In genomic region chr6:26194774-26195375, GRCh38 we compare ENCODE assay signal across 8 cellular contexts.
DNase-seq lines count a peak whose midpoint lies in the region; ATAC-seq and TF ChIP-seq lines count a peak whose summit lies in the region.

No MANE protein-coding gene starts in this region.

- H3K4me2 ChIP-seq in PC-9 = peak overlapping the region; percentile 94
- peak overlapping the region; percentile 76 for H3K4me2 ChIP-seq in trophoblast cell (ENCODE audit: low read length)

- no peaks in the 10 kb centered on the region for H3K9me2 ChIP-seq in PC-9 (ENCODE audit: insufficient read depth)

- no peak overlapping the region for H2BK12ac ChIP-seq in trophoblast cell (ENCODE audit: low read length)

- peaks cover 28% of the 10 kb centered on the region for H3F3A ChIP-seq in PC-9 (ENCODE audit: insufficient read depth, low read depth)

- no peak overlapping the region for H3K9ac ChIP-seq in trophoblast cell (ENCODE audit: low read length)

- H3K18ac ChIP-seq in trophoblast cell (ENCODE audit: low read length) = no peak overlapping the region

- H3K4ac ChIP-seq in trophoblast cell (ENCODE audit: low read depth, low read length) = no peak overlapping the region

- no peak overlapping the region for H3K14ac ChIP-seq in trophoblast cell (ENCODE audit: low read length)

- no peak overlapping the region for H2BK5ac ChIP-seq in trophoblast cell (ENCODE audit: low read depth, low read length, poor library complexity)

- H3K27me3 ChIP-seq in PC-9 (ENCODE audit: insufficient read depth, low read depth) = no peaks in the 10 kb centered on the region
- H3K27me3 ChIP-seq in trophoblast cell (ENCODE audit: insufficient read depth, low read length) = no peaks in the 10 kb centered on the region

- no peak overlapping the region for H4K91ac ChIP-seq in trophoblast cell (ENCODE audit: low read depth, low read length)

- no peak overlapping the region for H2BK120ac ChIP-seq in trophoblast cell (ENCODE audit: insufficient read depth, low read length, poor library complexity)

- 0 out of 2 replicates have a peak, but pooled peaks cover 4% of the 10 kb centered on the region for H3K36me3 ChIP-seq in PC-9 (ENCODE audit: low read depth)
- H3K36me3 ChIP-seq in trophoblast cell (ENCODE audit: control insufficient read depth in 1 of 2, insufficient read depth in 2 of 2, low read length in 2 of 2) = no peaks in the 10 kb centered on the region

- no CpG with 5 or more reads among the region's 9 CpGs for WGBS in trophoblast cell (ENCODE audit: extremely low coverage, insufficient coverage, insufficient read length)

- H3K23ac ChIP-seq in trophoblast cell (ENCODE audit: low read length) = no peak overlapping the region

- peak overlapping the region; percentile 77; the same call in 1 of the 2 replicates for H3K4me3 ChIP-seq in PC-9
- H3K4me3 ChIP-seq in epithelial cell of proximal tubule (ENCODE audit: low read depth, low read length) = peak overlapping the region; percentile 84
- no peak overlapping the region for H3K4me3 ChIP-seq in trophoblast cell (ENCODE audit: low read depth, low read length)

- peaks cover 19% of the 10 kb centered on the region for H3K79me1 ChIP-seq in trophoblast cell (ENCODE audit: low read length)

- POLR2A ChIA-PET in PC-9 (lab: Charles Lee; ENCODE audit: unreplicated experiment) = interaction anchor here (0.6 to 1.0 kb wide), 9 partner anchors 11 to 938 kb away, joined by 3 to 11 read pairs (median 5); a partner anchor contains a TSS

- H3K4me1 ChIP-seq in PC-9 (replicated peaks; ENCODE audit: insufficient read depth) = no peaks in the 10 kb centered on the region
- H3K4me1 ChIP-seq in trophoblast cell (ENCODE audit: control insufficient read depth in 1 of 2, insufficient read depth in 2 of 2, low read length in 2 of 2) = no peaks in the 10 kb centered on the region

- H3K79me2 ChIP-seq in PC-9 (ENCODE audit: low read depth) = peaks cover 28% of the 10 kb centered on the region
- peaks cover 8% of the 10 kb centered on the region for H3K79me2 ChIP-seq in trophoblast cell (ENCODE audit: control insufficient read depth, insufficient read depth, low read length, poor library complexity)

- CTCF ChIA-PET in PC-9 (lab: Charles Lee) = interaction anchor here (0.7 kb wide), 1 partner anchor 29 kb away, joined by 3 read pairs; no protein-coding TSS in a partner anchor

- no peak overlapping the region for H2AK5ac ChIP-seq in trophoblast cell (ENCODE audit: low read length)

- H3K27ac ChIP-seq in PC-9 (peak overlapping the region; percentile 63), trophoblast cell (ENCODE audit: low read depth, low read length) (no peak overlapping the region)

- ATAC-seq in GM19035 (IDR thresholded peaks at IDR 0.05; ENCODE audit: unreplicated experiment) (no peak), HG02678 (IDR thresholded peaks at IDR 0.05; ENCODE audit: unreplicated experiment) (no peak), GM21515 (IDR thresholded peaks at IDR 0.05; ENCODE audit: unreplicated experiment) (no peak)

- H2AFZ ChIP-seq in PC-9 (no peak overlapping the region), trophoblast cell (ENCODE audit: insufficient read depth, low read length, poor library complexity) (no peak overlapping the region)

- TF ChIP-seq CTCF in PC-9 (conservative IDR thresholded peaks at IDR 0.05) = no peak
- no peak for TF ChIP-seq CTCF in epithelial cell of proximal tubule (conservative IDR thresholded peaks at IDR 0.05; ENCODE audit: low read depth, low read length)

- no peak overlapping the region for H4K8ac ChIP-seq in trophoblast cell (ENCODE audit: low read depth, low read length)

- intact Hi-C loops in PC-9 (cut with micrococcal nuclease; ENCODE audit: unreplicated experiment) = loop anchor here (5.0 to 10.0 kb wide), 3 partner anchors 130 to 937 kb away; partner anchors contain the start of gene ABT1

- H4K12ac ChIP-seq in trophoblast cell (ENCODE audit: low read depth, low read length) = no peak overlapping the region

- DNase-seq in DMS53 (lab: John Stamatoyannopoulos, UW) (peak; percentile 32), PC-9 (no peak), epithelial cell of proximal tubule (ENCODE audit: low read depth) (no peak), trophoblast cell (no peak), NCI-H2171 (lab: John Stamatoyannopoulos, UW) (no peak)

- H4K20me1 ChIP-seq in PC-9 (ENCODE audit: insufficient read depth) = no peaks in the 10 kb centered on the region

- no peaks in the 10 kb centered on the region for H3K9me3 ChIP-seq in PC-9 (ENCODE audit: insufficient read depth, low read depth)
- H3K9me3 ChIP-seq in trophoblast cell (ENCODE audit: insufficient read depth, low read depth, low read length) = no peaks in the 10 kb centered on the region

- BruUV-seq in PC-9 (replicated peaks; lab: Mats Ljungman, UMichigan) = no TSS peak
